In genomic region chr6:34243901-34244884, GRCh38 we compare ENCODE assay signal across 8 cellular contexts. TPM values are rescaled to one million over a fixed set of nuclear protein-coding genes. Genes with fewer than 3 reads are reported as not detected.
A peak's percentile ranks its signal among the peaks of the same experiment; 100 is the strongest.
DNase-seq lines count a peak whose midpoint lies in the region; ATAC-seq and TF ChIP-seq lines count a peak whose summit lies in the region.

No MANE protein-coding gene starts in this region.

- H3K36me3 Mint-ChIP-seq in CD4-positive, CD25-positive, alpha-beta regulatory T cell: peaks cover 11% of the 10 kb centered on the region

- no peaks in the 10 kb centered on the region for H3K9me3 Mint-ChIP-seq in CD4-positive, CD25-positive, alpha-beta regulatory T cell

- no peaks in the 10 kb centered on the region for H3K27me3 ChIP-seq in CD4-positive, CD25-positive, alpha-beta regulatory T cell (ENCODE audit: control insufficient read depth, insufficient read depth, low read length)
- H3K27me3 ChIP-seq in dorsolateral prefrontal cortex: no peaks in the 10 kb centered on the region
- H3K27me3 ChIP-seq in thoracic aorta (replicated peaks; ENCODE audit: insufficient read depth): no peaks in the 10 kb centered on the region

- H3K4me1 Mint-ChIP-seq in CD4-positive, CD25-positive, alpha-beta regulatory T cell: peaks cover 0 to 63% (median 39%) of the 10 kb centered on the region in 4 donors

- peak overlapping the region in 1 of 4 donors; percentile 72 for H3K4me3 Mint-ChIP-seq in CD4-positive, CD25-positive, alpha-beta regulatory T cell

- no peak for ATAC-seq in CD4-positive, CD25-positive, alpha-beta regulatory T cell (ENCODE audit: low read depth in 2 of 2)
- ATAC-seq in thoracic aorta (ENCODE audit: insufficient number of reproducible peaks, low FRiP score, low read depth) (no peak), GM21825 (IDR thresholded peaks at IDR 0.05; ENCODE audit: unreplicated experiment) (no peak)

- no peaks in the 10 kb centered on the region for H3K9me3 ChIP-seq in CD4-positive, CD25-positive, alpha-beta regulatory T cell (ENCODE audit: control insufficient read depth in 2 of 2, low read length in 2 of 2)
- H3K9me3 ChIP-seq in thoracic aorta: no peaks in the 10 kb centered on the region

- no peak for DNase-seq in CD4-positive, CD25-positive, alpha-beta regulatory T cell
- DNase-seq in HPDE6-E6E7 (ENCODE audit: extremely low spot score) (peak; percentile 93), dorsolateral prefrontal cortex (peak in 8 of 10 donors; percentile 29 to 91 (median 74)), mesenteric fat pad (ENCODE audit: low spot score) (peak; percentile 91), thoracic aorta (ENCODE audit: low spot score) (peak; percentile 85), NCI-H2171 (lab: John Stamatoyannopoulos, UW) (no peak)

- H3K4me3 ChIP-seq in CD4-positive, CD25-positive, alpha-beta regulatory T cell (ENCODE audit: low read depth, low read length): no peak overlapping the region
- H3K4me3 ChIP-seq in dorsolateral prefrontal cortex (no peak overlapping the region), thoracic aorta (peak overlapping the region; percentile 51)

- intact Hi-C loops in dorsolateral prefrontal cortex (cut with DNase I): no loop called here

- H3K27ac ChIP-seq in CD4-positive, CD25-positive, alpha-beta regulatory T cell (ENCODE audit: insufficient read depth, low read length, poor library complexity, severe bottlenecking): peak overlapping the region; percentile 14
- H3K27ac ChIP-seq in VCaP (peak overlapping the region; percentile 37; the same call in 1 of the 2 replicates), dorsolateral prefrontal cortex (peak overlapping the region in 40 of 59 donors; percentile 8 to 80 (median 47)), thoracic aorta (peak overlapping the region; percentile 66 to 71)

- no peaks in the 10 kb centered on the region for H3K27me3 Mint-ChIP-seq in CD4-positive, CD25-positive, alpha-beta regulatory T cell

- peaks cover 33% of the 10 kb centered on the region for H3K4me1 ChIP-seq in CD4-positive, CD25-positive, alpha-beta regulatory T cell (ENCODE audit: control insufficient read depth, insufficient read depth, low read length, poor library complexity, severe bottlenecking)
- H3K4me1 ChIP-seq in thoracic aorta (ENCODE audit: control insufficient read depth in 1 of 2, low read depth in 2 of 2): peaks cover 24 to 30% of the 10 kb centered on the region in 2 donors

- peak; percentile 40 for TF ChIP-seq CTCF in VCaP (conservative IDR thresholded peaks at IDR 0.05)
- peak in 24 of 56 donors; percentile 8 to 38 (median 22) for TF ChIP-seq CTCF in dorsolateral prefrontal cortex (IDR thresholded peaks at IDR 0.05 in 54 of 56, conservative IDR thresholded peaks at IDR 0.05 in 2 of 56; ENCODE audit: low read depth in 1 of 56, partially characterized antibody in 56 of 56)
- TF ChIP-seq CTCF in thoracic aorta (IDR thresholded peaks at IDR 0.05): no peak

- H3K36me3 ChIP-seq in CD4-positive, CD25-positive, alpha-beta regulatory T cell (ENCODE audit: control insufficient read depth, insufficient read depth, low read length): peaks cover 33% of the 10 kb centered on the region
- H3K36me3 ChIP-seq in thoracic aorta: no peaks in the 10 kb centered on the region

- peak overlapping the region in 1 of 3 donors; percentile 76 for H3K27ac Mint-ChIP-seq in CD4-positive, CD25-positive, alpha-beta regulatory T cell

RNA-seq across cellular contexts. Expression of gene SMIM29, which starts 4.6 kb away (rescaled TPM):
- 29.2 TPM for total RNA-seq in CD4-positive, CD25-positive, alpha-beta regulatory T cell
- 10 to 100 TPM; 47.7 to 82.3 (median 60.7) TPM for polyA plus RNA-seq in CD4-positive, CD25-positive, alpha-beta regulatory T cell
- total RNA-seq in dorsolateral prefrontal cortex (100 to 1,000 TPM in 3 of 120 experiments, 10 to 100 TPM in 117; 43.8 to 108 (median 67.5) TPM), mesenteric fat pad (16.3 TPM), thoracic aorta (10 to 100 TPM in 1 of 2 donors, 1 to 10 TPM in 1; 7.1 to 41.3 TPM)

RNA-seq across cellular contexts. Expression of gene HMGA1, which starts 7.5 kb away (rescaled TPM):
- 87.2 TPM for total RNA-seq in CD4-positive, CD25-positive, alpha-beta regulatory T cell
- polyA plus RNA-seq in CD4-positive, CD25-positive, alpha-beta regulatory T cell: 10 to 100 TPM; 31.6 to 36.2 (median 34.3) TPM
- total RNA-seq in dorsolateral prefrontal cortex (10 to 100 TPM; 33.1 to 85.0 (median 58.3) TPM), mesenteric fat pad (32.3 TPM), thoracic aorta (10 to 100 TPM; 20.7 to 28.0 TPM)

Comparison
In these comparisons a context has a peak if more than half of its experiments do, and no peak if none do; other contexts are left out.
1. DNase-seq: peak in HPDE6-E6E7 (single experiment), dorsolateral prefrontal cortex (8 of 10), mesenteric fat pad (single experiment) and thoracic aorta (single experiment); none in CD4-positive, CD25-positive, alpha-beta regulatory T cell (0 of 3) and NCI-H2171 (single experiment).
2. H3K27ac ChIP-seq: peak in every context shown above with its lines; median percentile 68 in thoracic aorta; 47 in dorsolateral prefrontal cortex; 37 in VCaP; 14 in CD4-positive, CD25-positive, alpha-beta regulatory T cell.